In the genomic region with DNA sequence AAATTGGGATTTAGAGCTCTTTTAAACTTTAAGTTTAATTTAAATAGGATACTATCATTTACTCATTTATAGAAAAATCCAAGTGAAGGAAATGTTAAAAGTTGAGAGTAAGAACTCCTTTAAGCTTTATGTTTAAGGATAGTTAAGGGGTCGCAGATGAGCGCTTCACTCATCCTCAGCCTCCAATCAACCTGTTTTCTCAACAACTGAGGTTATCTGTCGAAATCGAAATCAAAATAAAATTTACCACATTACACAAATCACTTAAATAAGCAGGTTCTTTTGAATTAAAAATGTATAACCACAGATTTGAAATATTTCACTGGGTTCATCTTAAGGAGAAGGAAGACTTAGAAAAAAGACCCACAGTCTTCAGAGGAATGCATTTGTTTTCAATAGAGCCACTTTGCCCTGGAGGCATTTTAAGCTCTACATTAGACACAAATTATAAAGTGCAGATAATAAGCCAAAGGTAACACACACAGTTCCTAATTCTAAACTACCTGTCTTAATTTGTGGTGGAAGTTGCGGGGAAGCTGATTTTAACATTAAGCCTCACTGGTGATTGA, we compare ENCODE assay signal across 37 cellular contexts. TPM values are rescaled to one million over a fixed set of nuclear protein-coding genes. Genes with fewer than 3 reads are reported as not detected.
"Had no signal": no experiment of that assay in that cellular context is flagged by ENCODE, and none has a peak within 500 bp of the region (broad histone marks: within the 10 kb centered on the region; RNA-seq: fewer than 3 reads in every experiment).

No MANE protein-coding gene starts in this region.

- H3K4me1 ChIP-seq: adrenal gland, body of pancreas, breast epithelium had no signal

- DNase-seq: activated CD4-positive, alpha-beta memory T cell treated with anti-CD3 and anti-CD28 coated beads for 36 hours; activated CD4-positive, alpha-beta T cell treated with anti-CD3 and anti-CD28 coated beads for 4 hours; activated CD4-positive, alpha-beta T cell treated with anti-CD3 and anti-CD28 coated beads, Interleukin-2, amount 10 ng/mL, durations not matched to agents 24 days and 14 days; activated CD4-positive, alpha-beta T cell treated with anti-CD3 and anti-CD28 coated beads, Interleukin-2, amount 50 U/mL, for 1 hour; activated CD4-positive, alpha-beta T cell treated with anti-CD3 and anti-CD28 coated beads, Interleukin-2, amount 50 U/mL, for 4 hours; activated CD4-positive, CD25-positive, alpha-beta regulatory T cell; activated CD8-positive, alpha-beta memory T cell treated with anti-CD3 and anti-CD28 coated beads, Interleukin-2, amount 50 U/mL, for 4 hours; activated CD8-positive, alpha-beta T cell treated with anti-CD3 and anti-CD28 coated beads for 36 hours; activated effector memory CD4-positive, alpha-beta T cell treated with anti-CD3 and anti-CD28 coated beads, Interleukin-2, amount 50 U/mL, for 16 hours; activated gamma-delta T cell treated with Interleukin-2 at 50 U/mL for 16 hours; activated naive CD4-positive, alpha-beta T cell; activated naive CD4-positive, alpha-beta T cell treated with anti-CD3 and anti-CD28 coated beads for 36 hours; activated naive CD4-positive, alpha-beta T cell treated with anti-CD3 and anti-CD28 coated beads, Interleukin-2, amount 50 U/mL, for 16 hours; activated naive CD8-positive, alpha-beta T cell treated with anti-CD3 and anti-CD28 coated beads for 36 hours; activated T-cell treated with anti-CD3 and anti-CD28 coated beads for 4 hours; activated T-cell treated with anti-CD3 and anti-CD28 coated beads, Interleukin-2, amount 50 U/mL, for 1 hour; activated T-cell treated with anti-CD3 and anti-CD28 coated beads, Interleukin-2, amount 50 U/mL, for 4 hours; activated T-cell treated with anti-CD3 and anti-CD28 coated beads, Interleukin-2, amount 50 U/mL, for 72 hours; adrenal gland; amniotic stem cell; aorta; body of pancreas; brain microvascular endothelial cell; central memory CD4-positive, alpha-beta T cell; T-helper 1 cell; T-helper 2 cell; T-helper 9 cell; WERI-Rb-1 had no signal

- H3K4me3 ChIP-seq: adrenal gland, body of pancreas, breast epithelium had no signal

- H3K9me3 ChIP-seq: adrenal gland, body of pancreas, breast epithelium had no signal

- ATAC-seq: activated CD4-positive, CD25-positive, alpha-beta regulatory T cell treated with anti-CD3 and anti-CD28 coated beads, Interleukin-2, amount 50 U/mL, for 24 hours; activated CD8-positive, alpha-beta T cell treated with anti-CD3 and anti-CD28 coated beads for 36 hours; activated naive CD4-positive, alpha-beta T cell treated with anti-CD3 and anti-CD28 coated beads, Interleukin-2, amount 50 U/mL, for 72 hours; activated T-cell treated with anti-CD3 and anti-CD28 coated beads, Interleukin-2, amount 50 U/mL, for 4 hours; activated T-cell treated with anti-CD3 and anti-CD28 coated beads, Interleukin-2, amount 50 U/mL, for 72 hours; activated T-helper 17 cell treated with anti-CD3 and anti-CD28 coated beads, Interleukin-2, amount 50 U/mL, for 72 hours; body of pancreas; WTC11 had no signal

- H3K27ac ChIP-seq: adrenal gland, body of pancreas, brain microvascular endothelial cell, breast epithelium, WERI-Rb-1 had no signal

- FAIRE-seq: astrocyte had no signal

- H3K36me3 ChIP-seq: adrenal gland, brain microvascular endothelial cell, breast epithelium, WERI-Rb-1 had no signal

RNA-seq across cellular contexts. Expression of a gene that starts 5.5 kb away (rescaled TPM):
- total RNA-seq: activated CD4-positive, alpha-beta memory T cell treated with anti-CD3 and anti-CD28 coated beads for 36 hours; activated CD4-positive, alpha-beta T cell treated with anti-CD3 and anti-CD28 coated beads, Interleukin-2, amount 10 ng/mL, durations not matched to agents 24 days and 14 days; activated CD8-positive, alpha-beta memory T cell treated with anti-CD3 and anti-CD28 coated beads for 36 hours; activated CD8-positive, alpha-beta T cell treated with anti-CD3 and anti-CD28 coated beads for 36 hours; activated naive CD4-positive, alpha-beta T cell treated with anti-CD3 and anti-CD28 coated beads for 36 hours; activated naive CD4-positive, alpha-beta T cell treated with anti-CD3 and anti-CD28 coated beads, Interleukin-2, amount 50 U/mL, for 72 hours; activated naive CD8-positive, alpha-beta T cell treated with anti-CD3 and anti-CD28 coated beads for 36 hours; activated T-cell treated with anti-CD3 and anti-CD28 coated beads, Interleukin-2, amount 50 U/mL, for 4 hours; activated T-cell treated with anti-CD3 and anti-CD28 coated beads, Interleukin-2, amount 50 U/mL, for 72 hours; activated T-helper 1 cell treated with anti-CD3 and anti-CD28 coated beads, Interleukin-12 subunit alpha, Interleukin-12 subunit beta, Interleukin-2, Interleukin-4 antibody, amounts not matched to agents 30 ng/mL and 10 ng/mL and 1 ng/mL, durations not matched to agents 14 hours and 24 hours and 36 hours; activated T-helper 17 cell treated with anti-CD3 and anti-CD28 coated beads, Interleukin-2, amount 50 U/mL, for 72 hours; adrenal gland; aorta; astrocyte; body of pancreas; breast epithelium; cerebellum; WTC11 had no signal
- polyA plus RNA-seq: adrenal gland, aorta had no signal
